Comparison of ENCODE assay signal across 13 cellular contexts in the genomic region with DNA sequence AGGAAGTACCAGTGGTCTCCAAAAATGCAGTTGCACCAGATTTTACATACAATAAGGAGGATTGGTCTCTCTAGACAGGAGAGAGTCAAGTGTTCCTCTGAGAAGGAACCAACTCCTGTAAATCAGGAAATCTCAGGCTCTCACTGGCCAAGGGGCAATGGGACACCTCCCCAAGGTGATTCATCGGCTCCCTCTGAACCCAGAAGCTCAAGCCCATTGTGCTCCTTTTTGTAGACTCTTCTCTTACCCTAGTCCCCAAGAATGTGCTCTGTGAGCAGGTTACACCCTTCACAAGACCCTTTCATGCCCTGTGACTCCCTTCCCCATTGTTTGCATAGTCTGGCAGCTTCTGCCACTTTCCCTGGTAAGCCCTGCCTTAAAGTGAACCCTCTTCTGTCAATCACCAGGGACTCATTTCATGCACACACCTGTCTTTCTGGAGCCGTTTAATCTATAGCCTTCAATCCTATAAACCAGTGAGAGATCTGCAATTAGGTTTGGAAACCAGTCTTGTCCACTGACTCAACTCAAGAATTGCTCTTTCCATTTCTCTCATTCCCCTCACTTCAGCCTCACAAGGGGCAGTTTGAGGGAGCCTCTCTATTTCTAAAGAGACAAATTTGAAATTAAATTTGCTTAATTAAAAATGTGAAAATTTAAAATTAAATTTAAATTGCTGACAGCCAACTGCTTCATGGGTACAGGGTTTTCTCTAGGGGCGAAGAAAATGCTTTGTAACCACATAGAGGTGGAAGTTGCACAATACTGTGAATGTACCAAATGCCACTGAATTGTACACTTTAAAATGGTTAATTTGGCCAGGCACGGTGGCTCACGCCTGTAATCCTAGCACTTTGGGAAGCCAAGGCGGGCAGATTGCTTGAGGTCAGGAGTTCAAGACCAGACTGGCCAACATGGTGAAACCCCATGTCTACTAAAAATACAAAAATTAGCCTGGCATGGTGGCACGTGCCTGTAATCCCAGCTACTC. TPM values are rescaled to one million over a fixed set of nuclear protein-coding genes. Genes with fewer than 3 reads are reported as not detected.
DNase-seq lines count a peak whose midpoint lies in the region; ATAC-seq and TF ChIP-seq lines count a peak whose summit lies in the region.
"Had no signal": no experiment of that assay in that cellular context is flagged by ENCODE, and none has a peak within 500 bp of the region (broad histone marks: within the 10 kb centered on the region; RNA-seq: fewer than 3 reads in every experiment).

No MANE protein-coding gene starts in this region.

- CTCF ChIA-PET in activated CD8-positive, alpha-beta T cell treated with anti-CD3 and anti-CD28 coated beads for 36 hours (lab: Charles Lee), result interaction anchor here (0.7 to 1.1 kb wide), 2 partner anchors 125 to 142 kb away, joined by 3 read pairs; no protein-coding TSS in a partner anchor
- CTCF ChIA-PET in activated CD8-positive, alpha-beta T cell treated with anti-CD3 and anti-CD28 coated beads, Interleukin-2, amount 10 ng/mL, durations not matched to agents 7 days and 5 days (lab: Charles Lee), result interaction anchor here (1.0 to 1.6 kb wide), 7 partner anchors 10 to 646 kb away, joined by 3 to 9 read pairs (median 3); no protein-coding TSS in a partner anchor
- CTCF ChIA-PET in CD8-positive, alpha-beta T cell (lab: Charles Lee), result interaction anchor here (0.6 to 1.4 kb wide), 5 partner anchors 10 to 141 kb away, joined by 3 to 6 read pairs (median 5); no protein-coding TSS in a partner anchor

- H3K27me3 ChIP-seq in endodermal cell (ENCODE audit: control insufficient read depth, insufficient read depth, low read length, poor library complexity, severe bottlenecking), result no peaks in the 10 kb centered on the region
- H3K27me3 ChIP-seq in CD8-positive, alpha-beta T cell (ENCODE audit: insufficient read depth, low read length), result no peaks in the 10 kb centered on the region
- H3K27me3 ChIP-seq: MG63 had no signal

- peaks cover 2% of the 10 kb centered on the region for H3K27me3 Mint-ChIP-seq in activated CD8-positive, alpha-beta T cell treated with anti-CD3 and anti-CD28 coated beads for 36 hours
- H3K27me3 Mint-ChIP-seq in activated CD8-positive, alpha-beta T cell treated with anti-CD3 and anti-CD28 coated beads, Interleukin-2, amount 10 ng/mL, durations not matched to agents 7 days and 5 days (ENCODE audit: low read depth), result peaks cover 16% of the 10 kb centered on the region
- H3K27me3 Mint-ChIP-seq in endodermal cell (ENCODE audit: insufficient read depth), result no peaks in the 10 kb centered on the region
- peaks cover 0 to 10% of the 10 kb centered on the region in 2 donors for H3K27me3 Mint-ChIP-seq in stimulated activated naive B cell treated with anti-CD40 and anti-IgM and Interleukin-4, amounts not matched to agents 10 μg/mL and 1 μg/mL and 100 μg/mL, for 72 hours
- peaks cover 2% of the 10 kb centered on the region for H3K27me3 Mint-ChIP-seq in CD8-positive, alpha-beta T cell (ENCODE audit: low read depth)
- H3K27me3 Mint-ChIP-seq: B cell had no signal

- no peak overlapping the region for H3K4me3 Mint-ChIP-seq in activated CD8-positive, alpha-beta T cell treated with anti-CD3 and anti-CD28 coated beads for 36 hours
- H3K4me3 Mint-ChIP-seq in activated CD8-positive, alpha-beta T cell treated with anti-CD3 and anti-CD28 coated beads, Interleukin-2, amount 10 ng/mL, durations not matched to agents 7 days and 5 days, result no peak overlapping the region
- H3K4me3 Mint-ChIP-seq in endodermal cell, result no peak overlapping the region
- no peak overlapping the region for H3K4me3 Mint-ChIP-seq in stimulated activated naive B cell treated with anti-CD40 and anti-IgM and Interleukin-4, amounts not matched to agents 10 μg/mL and 1 μg/mL and 100 μg/mL, for 72 hours
- H3K4me3 Mint-ChIP-seq in CD8-positive, alpha-beta T cell, result no peak overlapping the region
- H3K4me3 Mint-ChIP-seq: activated naive CD8-positive, alpha-beta T cell treated with anti-CD3 and anti-CD28 coated beads, Interleukin-2, amount 10 ng/mL, durations not matched to agents 7 days and 5 days; B cell; T-helper 2 cell treated with Interferon-gamma antibody and Interleukin-4, amounts not matched to agents 5 μg/mL and 100 μg/mL, for 36 hours had no signal

- no peaks in the 10 kb centered on the region for H3K36me3 ChIP-seq in endodermal cell (ENCODE audit: control insufficient read depth, insufficient read depth, low read length)
- H3K36me3 ChIP-seq in CD8-positive, alpha-beta T cell (ENCODE audit: insufficient read depth, low read length), result no peaks in the 10 kb centered on the region
- H3K36me3 ChIP-seq: MG63 had no signal

- H3K27ac ChIP-seq in endodermal cell (ENCODE audit: low read depth, low read length), result no peak overlapping the region
- no peak overlapping the region for H3K27ac ChIP-seq in substantia nigra (ENCODE audit: low read depth, low read length, poor library complexity, severe bottlenecking)
- H3K27ac ChIP-seq in CD8-positive, alpha-beta T cell (ENCODE audit: low read depth, low read length), result no peak overlapping the region

- H3K27ac Mint-ChIP-seq in activated CD8-positive, alpha-beta T cell treated with anti-CD3 and anti-CD28 coated beads for 36 hours, result no peak overlapping the region
- no peak overlapping the region for H3K27ac Mint-ChIP-seq in activated CD8-positive, alpha-beta T cell treated with anti-CD3 and anti-CD28 coated beads, Interleukin-2, amount 10 ng/mL, durations not matched to agents 7 days and 5 days
- H3K27ac Mint-ChIP-seq in endodermal cell, result peak overlapping the region; percentile 17
- H3K27ac Mint-ChIP-seq in stimulated activated naive B cell treated with anti-CD40 and anti-IgM and Interleukin-4, amounts not matched to agents 10 μg/mL and 1 μg/mL and 100 μg/mL, for 72 hours, result no peak overlapping the region
- H3K27ac Mint-ChIP-seq in CD8-positive, alpha-beta T cell, result no peak overlapping the region
- H3K27ac Mint-ChIP-seq: activated naive CD8-positive, alpha-beta T cell treated with anti-CD3 and anti-CD28 coated beads, Interleukin-2, amount 10 ng/mL, durations not matched to agents 7 days and 5 days; B cell; T-helper 2 cell treated with Interferon-gamma antibody and Interleukin-4, amounts not matched to agents 5 μg/mL and 100 μg/mL, for 36 hours had no signal

- no peak overlapping the region for H3K4me3 ChIP-seq in endodermal cell (ENCODE audit: low read length)
- H3K4me3 ChIP-seq in CD8-positive, alpha-beta T cell (ENCODE audit: low read depth, low read length), result no peak overlapping the region
- H3K4me3 ChIP-seq: MG63 had no signal

- no peaks in the 10 kb centered on the region for H3K36me3 Mint-ChIP-seq in activated CD8-positive, alpha-beta T cell treated with anti-CD3 and anti-CD28 coated beads for 36 hours (ENCODE audit: low read depth)
- H3K36me3 Mint-ChIP-seq in activated CD8-positive, alpha-beta T cell treated with anti-CD3 and anti-CD28 coated beads, Interleukin-2, amount 10 ng/mL, durations not matched to agents 7 days and 5 days (ENCODE audit: low read depth), result no peaks in the 10 kb centered on the region
- H3K36me3 Mint-ChIP-seq in endodermal cell (ENCODE audit: low read depth), result no peaks in the 10 kb centered on the region
- no peaks in the 10 kb centered on the region for H3K36me3 Mint-ChIP-seq in stimulated activated naive B cell treated with anti-CD40 and anti-IgM and Interleukin-4, amounts not matched to agents 10 μg/mL and 1 μg/mL and 100 μg/mL, for 72 hours
- no peaks in the 10 kb centered on the region for H3K36me3 Mint-ChIP-seq in CD8-positive, alpha-beta T cell
- H3K36me3 Mint-ChIP-seq: activated naive CD8-positive, alpha-beta T cell treated with anti-CD3 and anti-CD28 coated beads, Interleukin-2, amount 10 ng/mL, durations not matched to agents 7 days and 5 days had no signal

- 88 to 95% methylated on average over 7 of the region's 7 CpGs for WGBS in endodermal cell (ENCODE audit: insufficient coverage in 1 of 2, insufficient read length in 1 of 2), 2 experiments

- intact Hi-C loops in activated CD8-positive, alpha-beta T cell treated with anti-CD3 and anti-CD28 coated beads for 36 hours (cut with micrococcal nuclease), result no loop called here
- intact Hi-C loops in CD8-positive, alpha-beta T cell (cut with DNase I, micrococcal nuclease), result no loop called here

- H3K4me1 ChIP-seq in endodermal cell (ENCODE audit: control insufficient read depth, insufficient read depth, low read length), result peaks cover 13% of the 10 kb centered on the region
- peaks cover 4% of the 10 kb centered on the region for H3K4me1 ChIP-seq in CD8-positive, alpha-beta T cell (ENCODE audit: insufficient read depth, low read length)

- ATAC-seq in activated CD8-positive, alpha-beta T cell treated with anti-CD3 and anti-CD28 coated beads for 36 hours, result peak; percentile 42
- no peak for ATAC-seq in activated CD8-positive, alpha-beta T cell treated with anti-CD3 and anti-CD28 coated beads, Interleukin-2, amount 10 ng/mL, durations not matched to agents 7 days and 5 days
- peak; percentile 23 to 33 for ATAC-seq in stimulated activated naive B cell treated with anti-CD40 and anti-IgM and Interleukin-4, amounts not matched to agents 10 μg/mL and 1 μg/mL and 100 μg/mL, for 72 hours (replicated peaks)
- ATAC-seq in CD8-positive, alpha-beta T cell, result no peak
- ATAC-seq: Panc1 had no signal

- no peaks in the 10 kb centered on the region for H3K9me3 ChIP-seq in endodermal cell (ENCODE audit: control insufficient read depth, low read length)
- no peaks in the 10 kb centered on the region for H3K9me3 ChIP-seq in CD8-positive, alpha-beta T cell (ENCODE audit: low read length)
- H3K9me3 ChIP-seq: MG63 had no signal

- no peak for TF ChIP-seq CTCF in activated CD8-positive, alpha-beta T cell treated with anti-CD3 and anti-CD28 coated beads for 36 hours (IDR thresholded peaks at IDR 0.05)
- TF ChIP-seq CTCF in endodermal cell (conservative IDR thresholded peaks at IDR 0.05), result no peak
- TF ChIP-seq CTCF in CD8-positive, alpha-beta T cell (IDR thresholded peaks at IDR 0.05), result no peak

- POLR2A ChIA-PET in activated CD8-positive, alpha-beta T cell treated with anti-CD3 and anti-CD28 coated beads for 36 hours (lab: Charles Lee), result interaction anchor here (0.6 to 1.4 kb wide), 4 partner anchors 10 to 453 kb away, joined by 3 to 4 read pairs (median 3); no protein-coding TSS in a partner anchor
- POLR2A ChIA-PET in activated CD8-positive, alpha-beta T cell treated with anti-CD3 and anti-CD28 coated beads, Interleukin-2, amount 10 ng/mL, durations not matched to agents 7 days and 5 days (lab: Charles Lee), result no interaction called here
- POLR2A ChIA-PET in CD8-positive, alpha-beta T cell (lab: Charles Lee), result interaction anchor here (0.5 to 0.9 kb wide), 2 partner anchors 132 to 443 kb away, joined by 3 read pairs; no protein-coding TSS in a partner anchor

- H3K9ac ChIP-seq in endodermal cell (ENCODE audit: extremely low read depth, low read length, poor library complexity, severe bottlenecking), result no peak overlapping the region

- H3K4me1 Mint-ChIP-seq in activated CD8-positive, alpha-beta T cell treated with anti-CD3 and anti-CD28 coated beads for 36 hours (ENCODE audit: low read depth), result peaks cover 11% of the 10 kb centered on the region
- H3K4me1 Mint-ChIP-seq in activated CD8-positive, alpha-beta T cell treated with anti-CD3 and anti-CD28 coated beads, Interleukin-2, amount 10 ng/mL, durations not matched to agents 7 days and 5 days (ENCODE audit: low read depth), result peaks cover 11% of the 10 kb centered on the region
- peaks cover 19% of the 10 kb centered on the region for H3K4me1 Mint-ChIP-seq in endodermal cell
- peaks cover 15 to 32% of the 10 kb centered on the region in 2 donors for H3K4me1 Mint-ChIP-seq in stimulated activated naive B cell treated with anti-CD40 and anti-IgM and Interleukin-4, amounts not matched to agents 10 μg/mL and 1 μg/mL and 100 μg/mL, for 72 hours
- peaks cover 3% of the 10 kb centered on the region for H3K4me1 Mint-ChIP-seq in CD8-positive, alpha-beta T cell (ENCODE audit: low read depth)

- no peak for DNase-seq in activated CD8-positive, alpha-beta T cell treated with anti-CD3 and anti-CD28 coated beads for 36 hours
- DNase-seq in activated CD8-positive, alpha-beta T cell treated with anti-CD3 and anti-CD28 coated beads, Interleukin-2, amount 10 ng/mL, durations not matched to agents 7 days and 5 days, result no peak
- peak; percentile 18 to 72 for DNase-seq in NCI-H524 (lab: John Stamatoyannopoulos, UW)
- DNase-seq in endodermal cell, result peak; percentile 69
- no peak for DNase-seq in stimulated activated naive B cell treated with anti-CD40 and anti-IgM and Interleukin-4, amounts not matched to agents 10 μg/mL and 1 μg/mL and 100 μg/mL, for 72 hours
- no peak for DNase-seq in substantia nigra (lab: John Stamatoyannopoulos, UW)
- no peak for DNase-seq in CD8-positive, alpha-beta T cell
- DNase-seq in GM03348 (ENCODE audit: low spot score), result no peak
- DNase-seq: activated naive CD8-positive, alpha-beta T cell treated with anti-CD3 and anti-CD28 coated beads, Interleukin-2, amount 10 ng/mL, durations not matched to agents 7 days and 5 days; MG63 had no signal

- H3K9me3 Mint-ChIP-seq in activated CD8-positive, alpha-beta T cell treated with anti-CD3 and anti-CD28 coated beads for 36 hours, result no peaks in the 10 kb centered on the region
- no peaks in the 10 kb centered on the region for H3K9me3 Mint-ChIP-seq in activated CD8-positive, alpha-beta T cell treated with anti-CD3 and anti-CD28 coated beads, Interleukin-2, amount 10 ng/mL, durations not matched to agents 7 days and 5 days (ENCODE audit: insufficient read depth)
- H3K9me3 Mint-ChIP-seq in endodermal cell, result peaks cover 3% of the 10 kb centered on the region
- H3K9me3 Mint-ChIP-seq in stimulated activated naive B cell treated with anti-CD40 and anti-IgM and Interleukin-4, amounts not matched to agents 10 μg/mL and 1 μg/mL and 100 μg/mL, for 72 hours, result no peaks in the 10 kb centered on the region
- H3K9me3 Mint-ChIP-seq in CD8-positive, alpha-beta T cell, result no peaks in the 10 kb centered on the region
- H3K9me3 Mint-ChIP-seq: activated naive CD8-positive, alpha-beta T cell treated with anti-CD3 and anti-CD28 coated beads, Interleukin-2, amount 10 ng/mL, durations not matched to agents 7 days and 5 days; T-helper 2 cell treated with Interferon-gamma antibody and Interleukin-4, amounts not matched to agents 5 μg/mL and 100 μg/mL, for 36 hours had no signal

RNA-seq across cellular contexts. Expression of a gene that starts 38.3 kb away (rescaled TPM):
- total RNA-seq in activated CD8-positive, alpha-beta T cell treated with anti-CD3 and anti-CD28 coated beads for 36 hours, result 100 to 1,000 TPM; 112 TPM
- total RNA-seq in activated CD8-positive, alpha-beta T cell treated with anti-CD3 and anti-CD28 coated beads, Interleukin-2, amount 10 ng/mL, durations not matched to agents 7 days and 5 days, result 10 to 100 TPM; 44.5 to 48.8 TPM
- total RNA-seq in endodermal cell, result 100 to 1,000 TPM; 112 to 141 TPM
- 132 TPM for polyA plus RNA-seq in endodermal cell (2013, experiment 1 of 2)
- polyA plus RNA-seq in endodermal cell (2013, experiment 2 of 2), result 110 TPM
- total RNA-seq in CD8-positive, alpha-beta T cell, result 10 to 100 TPM; 38.4 to 42.9 TPM

Comparison
In these comparisons a context has a peak if more than half of its experiments do, and no peak if none do; other contexts are left out.
1. ATAC-seq: peak in activated CD8-positive, alpha-beta T cell treated with anti-CD3 and anti-CD28 coated beads for 36 hours (single experiment) and stimulated activated naive B cell treated with anti-CD40 and anti-IgM and Interleukin-4, amounts not matched to agents 10 μg/mL and 1 μg/mL and 100 μg/mL, for 72 hours (2 of 2); none in activated CD8-positive, alpha-beta T cell treated with anti-CD3 and anti-CD28 coated beads, Interleukin-2, amount 10 ng/mL, durations not matched to agents 7 days and 5 days (single experiment) and CD8-positive, alpha-beta T cell (single experiment).
2. DNase-seq: peak in NCI-H524 (2 of 2) and endodermal cell (single experiment); none in activated CD8-positive, alpha-beta T cell treated with anti-CD3 and anti-CD28 coated beads for 36 hours (single experiment), activated CD8-positive, alpha-beta T cell treated with anti-CD3 and anti-CD28 coated beads, Interleukin-2, amount 10 ng/mL, durations not matched to agents 7 days and 5 days (single experiment), stimulated activated naive B cell treated with anti-CD40 and anti-IgM and Interleukin-4, amounts not matched to agents 10 μg/mL and 1 μg/mL and 100 μg/mL, for 72 hours (single experiment), substantia nigra (0 of 49), CD8-positive, alpha-beta T cell (0 of 7) and GM03348 (single experiment).